Comparison of ENCODE assay signal across 10 cellular contexts in the genomic region with DNA sequence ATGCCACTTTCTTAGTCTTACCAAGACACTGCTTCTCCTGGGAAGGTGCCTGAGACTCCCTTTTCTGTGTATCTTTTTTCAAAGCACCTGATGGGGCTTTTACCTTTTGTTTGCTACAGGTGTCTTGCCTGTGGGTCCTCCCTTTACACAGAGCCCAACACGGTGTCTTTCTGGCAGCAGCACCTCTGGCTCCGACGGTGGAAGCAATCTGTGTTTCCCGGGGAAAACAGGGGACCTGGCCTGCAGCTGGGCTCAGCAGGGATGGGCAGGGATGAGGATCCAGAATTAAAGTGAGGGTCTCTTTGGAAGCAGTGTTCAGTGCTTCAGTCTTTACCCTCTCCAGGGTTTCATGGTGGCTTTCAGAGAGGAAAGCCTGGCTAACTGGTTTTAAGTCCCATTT. TPM values are rescaled to one million over a fixed set of nuclear protein-coding genes. Genes with fewer than 3 reads are reported as not detected.
"Had no signal": no experiment of that assay in that cellular context is flagged by ENCODE, and none has a peak within 500 bp of the region (broad histone marks: within the 10 kb centered on the region; RNA-seq: fewer than 3 reads in every experiment).

No MANE protein-coding gene starts in this region.

- H2AFZ ChIP-seq: GM23248 had no signal

- ATAC-seq: HCT116 had no signal

- H3K9me3 Mint-ChIP-seq: HFFc6 had no signal

- H3K4me3 ChIP-seq: GM23248, HAP-1 had no signal

- H3K27ac Mint-ChIP-seq: H9, HFFc6 had no signal

- H3K9me3 ChIP-seq: HAP-1 had no signal

- H3K4me3 Mint-ChIP-seq: H9, HFFc6 had no signal

- H3K4me1 ChIP-seq: HAP-1 had no signal

- DNase-seq: GM23248, GOT3, H7, H9, HCEC 1CT, HFFc6 had no signal

- H3K27ac ChIP-seq: GM23248 had no signal

- H3K36me3 ChIP-seq: HAP-1 had no signal

- H3K9ac ChIP-seq: GM23248 had no signal

- FAIRE-seq: H54 had no signal

RNA-seq across cellular contexts. Expression of gene POU4F2, which starts 11.3 kb away (rescaled TPM):
- total RNA-seq: GM23248, H4, H7, H9, HFFc6 had no signal
- polyA plus RNA-seq: GM23248 had no signal
